Comparison of ENCODE assay signal across 9 cellular contexts in the genomic region with DNA sequence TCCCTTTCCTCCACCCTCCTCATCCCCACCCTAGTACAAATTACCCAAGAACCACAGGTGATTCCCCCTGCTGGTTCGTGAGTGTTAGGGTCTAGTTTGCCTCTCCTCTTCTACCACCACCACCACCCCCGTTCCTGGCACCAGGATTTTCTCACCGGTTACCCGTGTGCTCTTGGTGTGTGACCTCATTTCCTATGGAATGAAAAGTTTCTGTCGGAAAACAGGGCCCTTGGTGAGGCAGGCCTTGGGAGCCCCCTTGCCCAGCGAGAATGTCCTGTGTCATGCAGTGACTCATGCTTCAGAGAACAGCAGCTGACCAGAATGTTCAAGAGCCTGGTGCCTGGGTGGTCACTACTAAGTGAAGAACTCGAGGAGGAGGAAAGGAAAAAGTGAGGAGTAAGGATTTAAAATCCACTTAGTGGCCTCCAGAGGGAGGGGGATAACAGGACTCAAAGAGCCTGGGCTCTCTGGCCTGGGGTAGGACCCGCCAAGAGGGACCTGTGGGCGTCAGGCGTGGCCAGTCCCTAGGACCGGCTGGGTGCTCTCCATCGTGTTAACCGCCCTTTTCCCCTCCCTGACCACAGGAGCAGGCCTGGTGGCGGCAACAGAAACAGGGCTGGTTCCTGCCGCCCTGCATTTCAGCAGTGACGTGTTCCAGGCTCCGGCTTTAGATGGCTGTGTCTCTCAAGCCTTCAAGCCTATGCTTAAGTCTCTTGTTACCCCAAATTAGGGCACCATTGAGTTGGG. TPM values are rescaled to one million over a fixed set of nuclear protein-coding genes. Genes with fewer than 3 reads are reported as not detected.
DNase-seq lines count a peak whose midpoint lies in the region; ATAC-seq and TF ChIP-seq lines count a peak whose summit lies in the region.
"Had no signal": no experiment of that assay in that cellular context is flagged by ENCODE, and none has a peak within 500 bp of the region (broad histone marks: within the 10 kb centered on the region; RNA-seq: fewer than 3 reads in every experiment).

No MANE protein-coding gene starts in this region.

- H3K27ac ChIP-seq in RWPE1 (peak overlapping the region; percentile 75), mucosa of rectum (ENCODE audit: low read depth in 2 of 2, low read length in 2 of 2) (peak overlapping the region; percentile 69 to 77), vagina (peak overlapping the region; percentile 91)

- H3K36me3 ChIP-seq in mucosa of rectum (ENCODE audit: control insufficient read depth in 2 of 2, insufficient read depth in 2 of 2, low read length in 2 of 2) (no peaks in the 10 kb centered on the region), vagina (no peaks in the 10 kb centered on the region)

- H3K36me3 Mint-ChIP-seq in activated CD4-positive, alpha-beta memory T cell treated with anti-CD3 and anti-CD28 coated beads for 36 hours = no peaks in the 10 kb centered on the region

- TF ChIP-seq POLR2A in vagina (IDR thresholded peaks at IDR 0.05) = no peak

- no peak overlapping the region for H3K27ac Mint-ChIP-seq in activated CD4-positive, alpha-beta memory T cell treated with anti-CD3 and anti-CD28 coated beads for 36 hours

- no peaks in the 10 kb centered on the region for H3K9me3 Mint-ChIP-seq in activated CD4-positive, alpha-beta memory T cell treated with anti-CD3 and anti-CD28 coated beads for 36 hours

- H3K27me3 Mint-ChIP-seq in activated CD4-positive, alpha-beta memory T cell treated with anti-CD3 and anti-CD28 coated beads for 36 hours = peaks cover 33% of the 10 kb centered on the region

- CTCF ChIA-PET in RWPE1 (lab: Yijun Ruan, JAX) = interaction anchor here (0.5 to 1.7 kb wide), 2 partner anchors 9 to 204 kb away, joined by 3 to 7 read pairs; no protein-coding TSS in a partner anchor
- CTCF ChIA-PET in activated CD4-positive, alpha-beta memory T cell treated with anti-CD3 and anti-CD28 coated beads for 36 hours (lab: Charles Lee) = interaction anchor here (1.0 to 3.7 kb wide), 3 partner anchors 9 to 176 kb away, joined by 3 to 16 read pairs (median 3); no protein-coding TSS in a partner anchor

- DNase-seq in DMS53 (lab: John Stamatoyannopoulos, UW) (peak; percentile 68), RWPE1 (ENCODE audit: low spot score) (peak; percentile 41), epithelial cell of esophagus (ENCODE audit: low read depth) (peak; percentile 62), vagina (ENCODE audit: extremely low spot score in 2 of 2) (no peak), NOMO-1 (lab: John Stamatoyannopoulos, UW; ENCODE audit: unreplicated experiment in 2 of 2) (no peak)
- DNase-seq in activated CD4-positive, alpha-beta memory T cell treated with anti-CD3 and anti-CD28 coated beads for 36 hours = no peak

- no peak overlapping the region for H3K4me3 Mint-ChIP-seq in activated CD4-positive, alpha-beta memory T cell treated with anti-CD3 and anti-CD28 coated beads for 36 hours

- H3K9ac ChIP-seq in mucosa of rectum (ENCODE audit: low read depth in 1 of 2, low read length in 2 of 2) = peak overlapping the region; percentile 32 to 45

- POLR2A ChIA-PET in RWPE1 (lab: Yijun Ruan, JAX; ENCODE audit: low non-redundant PET) = no interaction called here
- POLR2A ChIA-PET in activated CD4-positive, alpha-beta memory T cell treated with anti-CD3 and anti-CD28 coated beads for 36 hours (lab: Charles Lee) = interaction anchor here (0.6 kb wide), 1 partner anchor 123 kb away, joined by 3 read pairs; no protein-coding TSS in a partner anchor

- no peak for ATAC-seq in HG03196 (IDR thresholded peaks at IDR 0.05; ENCODE audit: unreplicated experiment)
- ATAC-seq: naive thymus-derived CD4-positive, alpha-beta T cell had no signal

- intact Hi-C loops in vagina (cut with DNase I) = no loop called here
- intact Hi-C loops in activated CD4-positive, alpha-beta memory T cell treated with anti-CD3 and anti-CD28 coated beads for 36 hours (cut with micrococcal nuclease) = loop anchor here (10.0 kb wide), 1 partner anchor 57 kb away; no protein-coding TSS in a partner anchor

- TF ChIP-seq CTCF in RWPE1 (conservative IDR thresholded peaks at IDR 0.05; ENCODE audit: low read depth) (no peak), epithelial cell of esophagus (IDR thresholded peaks at IDR 0.05; ENCODE audit: insufficient read depth, low read depth, low read length, missing control alignments) (no peak), vagina (IDR thresholded peaks at IDR 0.05) (peak in 1 of 3 experiments; percentile 7)

- peaks cover 8% of the 10 kb centered on the region for H3K4me1 Mint-ChIP-seq in activated CD4-positive, alpha-beta memory T cell treated with anti-CD3 and anti-CD28 coated beads for 36 hours (ENCODE audit: low read depth)

- H3K4me1 ChIP-seq in mucosa of rectum (ENCODE audit: control insufficient read depth in 2 of 2, insufficient read depth in 2 of 2, low read length in 2 of 2) = peaks cover 23 to 33% of the 10 kb centered on the region in 2 donors
- H3K4me1 ChIP-seq in vagina = peaks cover 32% of the 10 kb centered on the region

- H3K9me3 ChIP-seq in mucosa of rectum (ENCODE audit: control insufficient read depth in 2 of 2, low read length in 2 of 2) (no peaks in the 10 kb centered on the region), vagina (no peaks in the 10 kb centered on the region)

- H3K27me3 ChIP-seq in mucosa of rectum (ENCODE audit: control insufficient read depth in 2 of 2, insufficient read depth in 2 of 2, low read length in 2 of 2) = peaks cover 0 to 3% of the 10 kb centered on the region in 2 donors
- no peaks in the 10 kb centered on the region for H3K27me3 ChIP-seq in vagina

- H3K4me3 ChIP-seq in epithelial cell of esophagus (ENCODE audit: low read length) (no peak overlapping the region), mucosa of rectum (ENCODE audit: low read length in 2 of 2) (peak overlapping the region in 1 of 2 donors; percentile 69), vagina (peak overlapping the region; percentile 38 to 50)

RNA-seq across cellular contexts. Expression of a gene that starts 30.2 kb away (rescaled TPM):
- not detected for total RNA-seq in vagina
- not detected for total RNA-seq in activated CD4-positive, alpha-beta memory T cell treated with anti-CD3 and anti-CD28 coated beads for 36 hours
- total RNA-seq: naive thymus-derived CD4-positive, alpha-beta T cell had no signal

RNA-seq across cellular contexts. Expression of a gene that starts 41.4 kb away (rescaled TPM):
- 24.6 TPM for total RNA-seq in vagina
- under 1 TPM; 0.17 to 0.31 TPM for total RNA-seq in activated CD4-positive, alpha-beta memory T cell treated with anti-CD3 and anti-CD28 coated beads for 36 hours

Comparison
In these comparisons a context has a peak if more than half of its experiments do, and no peak if none do; other contexts are left out.
1. DNase-seq: peak in DMS53 (single experiment), RWPE1 (single experiment) and epithelial cell of esophagus (single experiment); none in vagina (0 of 2), activated CD4-positive, alpha-beta memory T cell treated with anti-CD3 and anti-CD28 coated beads for 36 hours (single experiment) and NOMO-1 (0 of 2).
2. RNA of a gene that starts 41.4 kb away (total RNA-seq): 24.6 TPM in vagina (single experiment); 0.17 to 0.31 TPM in activated CD4-positive, alpha-beta memory T cell treated with anti-CD3 and anti-CD28 coated beads for 36 hours; every median in the first group is over 10 times any median in the second.
3. Peak in every context shown above with its lines, with median percentiles within 50 percentile points of each other: H3K27ac ChIP-seq.